1 cellular context compared by ENCODE assay signal in genomic region chr2:11569636-11570035, GRCh38.
TF ChIP-seq lines count a peak whose summit lies in the region.

No MANE protein-coding gene starts in this region.

TF ChIP-seq in HepG2, 621 proteins besides CTCF, POLR2A, EP300 and RAD21 (continued from another document):
- no peak for TF ChIP-seq ZSCAN12 (CRISPR knock-in tag; IDR thresholded peaks at IDR 0.05)
- TF ChIP-seq E2F1 (CRISPR knock-in tag; IDR thresholded peaks at IDR 0.05): no peak
- TF ChIP-seq MLXIP (CRISPR knock-in tag; IDR thresholded peaks at IDR 0.05; ENCODE audit: borderline replicate concordance): no peak
- TF ChIP-seq ZNF883 (CRISPR knock-in tag; IDR thresholded peaks at IDR 0.05; ENCODE audit: not compliant biosample characterization): no peak
- no peak for TF ChIP-seq AKNA (CRISPR knock-in tag; IDR thresholded peaks at IDR 0.05; ENCODE audit: borderline replicate concordance)
- no peak for TF ChIP-seq SYNCRIP (IDR thresholded peaks at IDR 0.05; ENCODE audit: insufficient read depth, low read depth, low read length)
- no peak for TF ChIP-seq SIX4 (CRISPR knock-in tag; IDR thresholded peaks at IDR 0.05)
- no peak for TF ChIP-seq NFRKB (IDR thresholded peaks at IDR 0.05)
- no peak for TF ChIP-seq TCF12 (IDR thresholded peaks at IDR 0.05)
- no peak for TF ChIP-seq TCF12 (CRISPR knock-in tag; IDR thresholded peaks at IDR 0.05)
- TF ChIP-seq SRF (IDR thresholded peaks at IDR 0.05; ENCODE audit: low read depth, low read length): no peak
- no peak for TF ChIP-seq TFAP4 (IDR thresholded peaks at IDR 0.05; ENCODE audit: borderline replicate concordance, low read depth)
- TF ChIP-seq TMF1 (CRISPR knock-in tag; IDR thresholded peaks at IDR 0.05; ENCODE audit: low read depth): no peak
